Comparison of ENCODE assay signal across 21 cellular contexts in genomic region chr17:39000021-39000601, GRCh38. TPM values are rescaled to one million over a fixed set of nuclear protein-coding genes. Genes with fewer than 3 reads are reported as not detected.
DNase-seq lines count a peak whose midpoint lies in the region; FAIRE-seq and TF ChIP-seq lines count a peak whose summit lies in the region.
"Had no signal": no experiment of that assay in that cellular context is flagged by ENCODE, and none has a peak within 500 bp of the region (broad histone marks: within the 10 kb centered on the region; RNA-seq: fewer than 3 reads in every experiment).

No MANE protein-coding gene starts in this region.

- no peak overlapping the region for H3K4me3 ChIP-seq in right atrium auricular region
- no peak overlapping the region for H3K4me3 ChIP-seq in fibroblast of lung (replicated peaks in 1 of 4; ENCODE audit: control extremely low read depth in 1 of 4, insufficient read depth in 1 of 4, low read depth in 3 of 4, low read length in 4 of 4)
- no peak overlapping the region for H3K4me3 ChIP-seq in skeletal muscle tissue (ENCODE audit: low read length in 3 of 3)
- H3K4me3 ChIP-seq: coronary artery, thoracic aorta had no signal

- no peaks in the 10 kb centered on the region for H3K79me2 ChIP-seq in fibroblast of lung (ENCODE audit: control insufficient read depth, insufficient read depth, low read length)

- H3K27ac ChIP-seq in right atrium auricular region (peak overlapping the region; percentile 46 to 69), fibroblast of lung (ENCODE audit: insufficient read depth, low read length) (peak overlapping the region; percentile 44), skeletal muscle tissue (ENCODE audit: low read depth, low read length) (peak overlapping the region; percentile 40)
- H3K27ac ChIP-seq: coronary artery, thoracic aorta had no signal

- H4K20me1 ChIP-seq in fibroblast of lung (ENCODE audit: control insufficient read depth, extremely low read depth, insufficient read depth, low read length): no peaks in the 10 kb centered on the region

- H3K27me3 ChIP-seq in right atrium auricular region (no peaks in the 10 kb centered on the region), fibroblast of lung (ENCODE audit: control insufficient read depth, insufficient read depth, low read length) (no peaks in the 10 kb centered on the region), skeletal muscle tissue (ENCODE audit: control insufficient read depth in 3 of 3, insufficient read depth in 3 of 3, low read length in 3 of 3) (peaks cover 0 to 3% (median 2%) of the 10 kb centered on the region in 3 donors)

- TF ChIP-seq CTCF in right atrium auricular region (IDR thresholded peaks at IDR 0.05): no peak
- TF ChIP-seq CTCF in fibroblast of lung (conservative IDR thresholded peaks at IDR 0.05 in 1 of 2, IDR thresholded peaks at IDR 0.05 in 1 of 2; ENCODE audit: low read depth in 1 of 2, low read length in 2 of 2): no peak

- peaks cover 0 to 34% of the 10 kb centered on the region in 2 donors for H3K4me1 ChIP-seq in right atrium auricular region
- H3K4me1 ChIP-seq in fibroblast of lung (ENCODE audit: control insufficient read depth, extremely low read depth, insufficient read depth, low read length): peaks cover 35% of the 10 kb centered on the region
- H3K4me1 ChIP-seq in skeletal muscle tissue (ENCODE audit: control insufficient read depth in 3 of 3, insufficient read depth in 3 of 3, low read length in 3 of 3): peaks cover 11 to 17% (median 13%) of the 10 kb centered on the region in 3 donors

- intact Hi-C loops in cardiac septum (cut with DNase I): loop anchor here (5.0 kb wide), 1 partner anchor 152 kb away; the partner anchor contains the start of gene PLXDC1

- FAIRE-seq in GM19239 (lab: Jason Lieb, UNC) (no peak), H54 (lab: Jason Lieb, UNC) (no peak)
- FAIRE-seq: TTC549 had no signal

- H3K9me3 ChIP-seq in right atrium auricular region (peaks cover 0 to 26% of the 10 kb centered on the region in 2 donors), fibroblast of lung (ENCODE audit: control insufficient read depth, insufficient read depth, low read depth, low read length) (no peaks in the 10 kb centered on the region), skeletal muscle tissue (ENCODE audit: control insufficient read depth in 3 of 3, low read length in 3 of 3) (peaks cover 0 to 5% (median 0%) of the 10 kb centered on the region in 3 donors)

- no peaks in the 10 kb centered on the region for H3K36me3 ChIP-seq in right atrium auricular region
- no peaks in the 10 kb centered on the region for H3K36me3 ChIP-seq in fibroblast of lung (ENCODE audit: control insufficient read depth, insufficient read depth, low read length)
- no peaks in the 10 kb centered on the region for H3K36me3 ChIP-seq in skeletal muscle tissue (ENCODE audit: control insufficient read depth in 3 of 3, insufficient read depth in 3 of 3, low read length in 3 of 3)
- H3K36me3 ChIP-seq: thoracic aorta had no signal

- H2AFZ ChIP-seq in fibroblast of lung (ENCODE audit: low read length): peak overlapping the region; percentile 45

- H3K9ac ChIP-seq in fibroblast of lung (ENCODE audit: insufficient read depth, low read length) (no peak overlapping the region), skeletal muscle tissue (ENCODE audit: low read depth in 1 of 3, low read length in 3 of 3) (no peak overlapping the region)

- TF ChIP-seq POLR2A in H54 (IDR thresholded peaks at IDR 0.05; ENCODE audit: low read depth, low read length): no peak

- peak overlapping the region; percentile 8 for H3K4me2 ChIP-seq in fibroblast of lung (ENCODE audit: extremely low read depth, insufficient read depth, low read length)

- DNase-seq in right atrium auricular region (ENCODE audit: low spot score): no peak
- DNase-seq in cardiac septum (ENCODE audit: low spot score): no peak
- DNase-seq in fibroblast of lung (ENCODE audit: low read depth in 2 of 2): no peak
- DNase-seq in NCI-H2107 treated with DMSO at 0.1 percent for 48 hours (lab: John Stamatoyannopoulos, UW; ENCODE audit: unreplicated experiment): no peak
- DNase-seq in GM19239 (ENCODE audit: insufficient read length, low spot score): no peak
- no peak for DNase-seq in NCI-H82 (lab: John Stamatoyannopoulos, UW)
- DNase-seq in H54 (ENCODE audit: insufficient read length, low spot score): no peak
- DNase-seq: ACHN; activated naive CD4-positive, alpha-beta T cell treated with anti-CD3 and anti-CD28 coated beads, Interleukin-2, amount 50 U/mL, for 16 hours; CD8-positive, alpha-beta T cell; head of caudate nucleus; islet precursor cell; midbrain; NCI-H1436 treated with DMSO at 0.1 percent for 48 hours; retina; stimulated activated CD4-positive, alpha-beta T cell treated with anti-CD3 and anti-CD28 coated beads, Interleukin-2, amount 100 ng/mL, for 24 hours had no signal

RNA-seq across cellular contexts. Expression of gene FBXO47, which starts 32.9 kb away (rescaled TPM):
- total RNA-seq in right atrium auricular region (not detected), cardiac septum (not detected), fibroblast of lung (under 0.01 and 0.17 TPM in 2 replicates), skeletal muscle tissue (not detected)
- 0.05 TPM in 1 of 2 replicates, not detected in the other for polyA plus RNA-seq in fibroblast of lung
- not detected in 2 replicates for polyA plus RNA-seq in fibroblast of lung (2012)
- polyA minus RNA-seq in fibroblast of lung (ENCODE audit: low replicate concordance): not detected in 2 replicates
- total RNA-seq: CD8-positive, alpha-beta T cell; RPMI7951; thoracic aorta had no signal
